24 cellular contexts compared by ENCODE assay signal in the genomic region with DNA sequence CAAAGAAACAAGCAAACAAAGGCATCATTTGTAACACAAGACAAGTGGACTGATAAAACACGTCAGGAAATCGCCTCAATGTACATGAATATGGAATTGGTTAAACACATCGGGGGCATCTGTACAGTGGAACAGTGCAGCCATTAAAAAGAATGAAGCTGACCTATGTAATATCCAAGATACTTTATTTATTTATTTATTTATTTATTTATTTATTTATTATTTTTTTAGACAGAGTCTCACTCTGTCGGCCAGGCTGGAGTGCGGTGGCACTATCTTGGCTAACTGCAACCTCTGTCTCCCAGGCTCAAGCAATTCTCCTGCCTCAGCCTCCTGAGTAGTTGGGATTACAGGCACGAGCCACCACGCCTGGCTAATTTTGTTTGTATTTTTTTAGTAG.
"Had no signal": no experiment of that assay in that cellular context is flagged by ENCODE, and none has a peak within 500 bp of the region (broad histone marks: within the 10 kb centered on the region; RNA-seq: fewer than 3 reads in every experiment).

No MANE protein-coding gene starts in this region.

- DNase-seq: effector CD8-positive, alpha-beta T cell; effector memory CD8-positive, alpha-beta T cell; endodermal cell; erythroblast; esophagus squamous epithelium; foreskin fibroblast; foreskin melanocyte; gastrocnemius medialis; glutamatergic neuron; head of caudate nucleus; heart right ventricle; hippocampal formation; left cardiac atrium; left lung; left ventricle myocardium superior; lower lobe of right lung; mesenchymal stem cell had no signal

- H3K4me3 ChIP-seq: esophagus squamous epithelium, gastrocnemius medialis, heart right ventricle, left lung, lower lobe of right lung, mucosa of descending colon had no signal

- H3K27ac ChIP-seq: epithelial cell of prostate, esophagus squamous epithelium, gastrocnemius medialis, heart right ventricle, left lung, lower lobe of right lung had no signal

- ATAC-seq: effector memory CD8-positive, alpha-beta T cell; esophagus mucosa; gastrocnemius medialis; heart right ventricle; left cardiac atrium; left lung; left ventricle myocardium superior; lower lobe of right lung; mucosa of descending colon had no signal

- FAIRE-seq: colon, endometrium, islet of Langerhans, keratinocyte had no signal

- H3K4me1 ChIP-seq: gastrocnemius medialis had no signal

- H3K27me3 ChIP-seq: esophagus squamous epithelium, heart right ventricle, left lung had no signal

- H3K9me3 ChIP-seq: esophagus squamous epithelium, gastrocnemius medialis, heart right ventricle, left lung, lower lobe of right lung, mucosa of descending colon had no signal

- H3K36me3 ChIP-seq: esophagus squamous epithelium, gastrocnemius medialis, heart right ventricle, left lung, lower lobe of right lung had no signal
